ENCODE assay signal across 1 cellular context in the genomic region with DNA sequence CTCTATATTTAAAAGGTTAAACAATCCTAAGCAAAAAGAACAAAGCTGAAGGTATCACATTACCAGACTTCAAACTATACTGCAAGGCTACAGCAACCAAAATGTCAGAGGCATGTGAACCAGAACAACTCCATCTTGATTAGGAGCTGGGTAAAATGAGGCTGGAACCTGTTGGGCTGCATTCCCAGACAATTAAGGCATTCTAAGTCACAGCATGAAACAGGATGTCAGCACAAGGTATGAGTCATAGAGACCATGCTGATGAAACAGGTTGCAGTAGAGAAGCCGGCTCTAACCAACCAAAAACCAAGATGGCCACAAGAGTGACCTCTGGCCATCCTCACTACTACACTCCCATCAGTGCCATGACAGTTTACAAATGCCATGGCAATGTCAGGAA.
TF ChIP-seq lines count a peak whose summit lies in the region.

No MANE protein-coding gene starts in this region.

TF ChIP-seq in K562, 482 proteins besides CTCF, POLR2A, EP300 and RAD21 (continued from another document):
- TF ChIP-seq, protein P1, sequence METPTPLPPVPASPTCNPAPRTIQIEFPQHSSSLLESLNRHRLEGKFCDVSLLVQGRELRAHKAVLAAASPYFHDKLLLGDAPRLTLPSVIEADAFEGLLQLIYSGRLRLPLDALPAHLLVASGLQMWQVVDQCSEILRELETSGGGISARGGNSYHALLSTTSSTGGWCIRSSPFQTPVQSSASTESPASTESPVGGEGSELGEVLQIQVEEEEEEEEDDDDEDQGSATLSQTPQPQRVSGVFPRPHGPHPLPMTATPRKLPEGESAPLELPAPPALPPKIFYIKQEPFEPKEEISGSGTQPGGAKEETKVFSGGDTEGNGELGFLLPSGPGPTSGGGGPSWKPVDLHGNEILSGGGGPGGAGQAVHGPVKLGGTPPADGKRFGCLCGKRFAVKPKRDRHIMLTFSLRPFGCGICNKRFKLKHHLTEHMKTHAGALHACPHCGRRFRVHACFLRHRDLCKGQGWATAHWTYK (CRISPR knock-in tag; IDR thresholded peaks at IDR 0.05): peak; percentile 72; the same call in 1 of the 2 replicates
- TF ChIP-seq CEBPG (CRISPR knock-in tag; IDR thresholded peaks at IDR 0.05): no peak
- TF ChIP-seq CEBPG (tag; conservative IDR thresholded peaks at IDR 0.05 in 1 of 2, IDR thresholded peaks at IDR 0.05 in 1 of 2): peak in 1 of 2 experiments; percentile 32; a peak in 2 of 4 replicates
- no peak for TF ChIP-seq ETS2 (tag; IDR thresholded peaks at IDR 0.05; ENCODE audit: borderline replicate concordance, poor library complexity, severe bottlenecking)
- TF ChIP-seq ZNF175 (CRISPR knock-in tag; IDR thresholded peaks at IDR 0.05; ENCODE audit: low read depth): peak; percentile 94
- TF ChIP-seq, protein P2, sequence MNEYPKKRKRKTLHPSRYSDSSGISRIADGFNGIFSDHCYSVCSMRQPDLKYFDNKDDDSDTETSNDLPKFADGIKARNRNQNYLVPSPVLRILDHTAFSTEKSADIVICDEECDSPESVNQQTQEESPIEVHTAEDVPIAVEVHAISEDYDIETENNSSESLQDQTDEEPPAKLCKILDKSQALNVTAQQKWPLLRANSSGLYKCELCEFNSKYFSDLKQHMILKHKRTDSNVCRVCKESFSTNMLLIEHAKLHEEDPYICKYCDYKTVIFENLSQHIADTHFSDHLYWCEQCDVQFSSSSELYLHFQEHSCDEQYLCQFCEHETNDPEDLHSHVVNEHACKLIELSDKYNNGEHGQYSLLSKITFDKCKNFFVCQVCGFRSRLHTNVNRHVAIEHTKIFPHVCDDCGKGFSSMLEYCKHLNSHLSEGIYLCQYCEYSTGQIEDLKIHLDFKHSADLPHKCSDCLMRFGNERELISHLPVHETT (CRISPR knock-in tag; conservative IDR thresholded peaks at IDR 0.05 in 1 of 2, IDR thresholded peaks at IDR 0.05 in 1 of 2): peak in 1 of 2 experiments; percentile 52; a peak in 1 of 4 replicates
- TF ChIP-seq SMAD4 (CRISPR knock-in tag; conservative IDR thresholded peaks at IDR 0.05): no peak
- no peak for TF ChIP-seq HNRNPK (IDR thresholded peaks at IDR 0.05; ENCODE audit: low read depth, low read length, poor library complexity, severe bottlenecking)
- TF ChIP-seq ZEB2 (IDR thresholded peaks at IDR 0.05): no peak
- TF ChIP-seq NCOA1 (IDR thresholded peaks at IDR 0.05; ENCODE audit: low read depth): no peak
- no peak for TF ChIP-seq ZNF282 (CRISPR knock-in tag; IDR thresholded peaks at IDR 0.05)
- no peak for TF ChIP-seq ATF1 (CRISPR knock-in tag; IDR thresholded peaks at IDR 0.05)
- TF ChIP-seq ATF1 (tag; IDR thresholded peaks at IDR 0.05): no peak
- TF ChIP-seq HDAC8 (tag; IDR thresholded peaks at IDR 0.05): no peak
- TF ChIP-seq ZNF589 (CRISPR knock-in tag; IDR thresholded peaks at IDR 0.05; ENCODE audit: low read depth): peak; percentile 94
- no peak for TF ChIP-seq EGR1 (conservative IDR thresholded peaks at IDR 0.05)
- TF ChIP-seq KDM4B (IDR thresholded peaks at IDR 0.05; ENCODE audit: borderline replicate concordance in 2 of 2, low read depth in 1 of 2): no peak
- no peak for TF ChIP-seq STAT5B (CRISPR knock-in tag; IDR thresholded peaks at IDR 0.05)
- peak; percentile 86; the same call in 1 of the 2 replicates for TF ChIP-seq KLF6 (CRISPR knock-in tag; IDR thresholded peaks at IDR 0.05; ENCODE audit: borderline replicate concordance)
- peak; percentile 84 for TF ChIP-seq SMAD3 (CRISPR knock-in tag; conservative IDR thresholded peaks at IDR 0.05)
- TF ChIP-seq SIN3A (IDR thresholded peaks at IDR 0.05; ENCODE audit: borderline replicate concordance in 2 of 2, control insufficient read depth in 1 of 2, low read depth in 2 of 2, low read length in 2 of 2): no peak
- TF ChIP-seq ZNF224 (CRISPR knock-in tag; IDR thresholded peaks at IDR 0.05): no peak
- TF ChIP-seq, protein P3, sequence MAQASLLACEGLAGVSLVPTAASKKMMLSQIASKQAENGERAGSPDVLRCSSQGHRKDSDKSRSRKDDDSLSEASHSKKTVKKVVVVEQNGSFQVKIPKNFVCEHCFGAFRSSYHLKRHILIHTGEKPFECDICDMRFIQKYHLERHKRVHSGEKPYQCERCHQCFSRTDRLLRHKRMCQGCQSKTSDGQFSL (CRISPR knock-in tag; IDR thresholded peaks at IDR 0.05): no peak
- TF ChIP-seq, protein P3 (tag; IDR thresholded peaks at IDR 0.05): no peak
- TF ChIP-seq ZNF785 (CRISPR knock-in tag; IDR thresholded peaks at IDR 0.05): no peak
- no peak for TF ChIP-seq ZNF253 (CRISPR knock-in tag; conservative IDR thresholded peaks at IDR 0.05)
- no peak for TF ChIP-seq HOXB6 (CRISPR knock-in tag; IDR thresholded peaks at IDR 0.05; ENCODE audit: borderline replicate concordance)
- TF ChIP-seq ZNF75A (CRISPR knock-in tag; IDR thresholded peaks at IDR 0.05): no peak
- TF ChIP-seq MCM2 (IDR thresholded peaks at IDR 0.05; ENCODE audit: low read depth): no peak
- TF ChIP-seq NR1H2 (CRISPR knock-in tag; IDR thresholded peaks at IDR 0.05): no peak
- TF ChIP-seq ZNF212 (CRISPR knock-in tag; IDR thresholded peaks at IDR 0.05): 0 out of 2 replicates have a peak, but pooled peaks have one; percentile 12
- TF ChIP-seq ZNF551 (CRISPR knock-in tag; IDR thresholded peaks at IDR 0.05): no peak
- no peak for TF ChIP-seq PTBP1 (IDR thresholded peaks at IDR 0.05; ENCODE audit: low read depth, low read length)
